In the genomic region with DNA sequence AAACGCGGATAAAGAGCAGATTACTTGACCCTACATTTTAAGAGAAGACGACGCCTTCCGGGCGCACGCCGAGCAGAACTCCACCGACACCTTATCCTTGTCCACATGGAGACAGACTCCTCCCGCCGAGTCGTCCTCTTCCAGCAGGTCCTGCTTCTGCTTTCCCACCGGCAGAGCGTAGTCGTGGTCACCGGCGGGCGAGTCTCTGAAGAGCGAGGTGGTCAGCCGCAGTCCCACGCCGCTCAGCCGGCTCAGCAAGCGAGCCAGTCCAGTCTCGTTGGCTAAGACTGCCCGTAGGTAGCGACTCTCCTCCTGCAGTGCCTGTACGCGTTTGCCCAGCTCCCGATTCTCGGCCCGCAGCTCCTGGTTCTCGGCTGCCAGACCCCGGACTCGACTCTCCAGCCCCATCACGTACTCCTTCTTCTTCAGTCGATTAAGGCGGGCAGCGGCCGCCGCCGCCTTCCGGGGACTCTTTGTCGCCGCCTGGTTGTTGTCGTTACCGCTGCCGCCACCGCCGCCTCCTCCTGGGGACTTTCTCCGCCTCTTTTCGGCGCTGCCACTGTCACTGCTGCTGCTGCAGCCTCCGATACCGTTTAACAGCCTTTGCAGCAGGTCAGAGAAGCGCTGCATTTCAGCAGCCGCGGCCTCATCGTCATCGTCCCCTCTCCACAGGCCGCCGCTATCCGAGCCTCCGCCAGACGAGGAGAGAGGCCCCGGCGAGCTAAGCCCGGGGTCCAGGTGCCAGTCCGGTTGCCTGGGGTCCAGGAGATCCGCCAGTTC, we compare ENCODE assay signal across 8 cellular contexts. TPM values are rescaled to one million over a fixed set of nuclear protein-coding genes. Genes with fewer than 3 reads are reported as not detected.
DNase-seq lines count a peak whose midpoint lies in the region; ATAC-seq and TF ChIP-seq lines count a peak whose summit lies in the region.

No MANE protein-coding gene starts in this region.

- H3K27ac ChIP-seq in RWPE1 (peak overlapping the region; percentile 93), thoracic aorta (peak overlapping the region; percentile 94 to 99)

- H3K36me3 Mint-ChIP-seq in IgD-negative memory B cell, result peaks cover 2% of the 10 kb centered on the region

- no peaks in the 10 kb centered on the region for H3K9me3 ChIP-seq in thoracic aorta

- H3K4me3 Mint-ChIP-seq in IgD-negative memory B cell, result peak overlapping the region; percentile 93 to 100 (median 99)

- no peaks in the 10 kb centered on the region for H3K9me3 Mint-ChIP-seq in IgD-negative memory B cell

- peak; percentile 64 for ATAC-seq in GM21619 (IDR thresholded peaks at IDR 0.05; ENCODE audit: unreplicated experiment)
- peak; percentile 67 for ATAC-seq in thoracic aorta (ENCODE audit: insufficient number of reproducible peaks, low FRiP score, low read depth)

- H3K27me3 ChIP-seq in thoracic aorta (replicated peaks; ENCODE audit: insufficient read depth), result no peaks in the 10 kb centered on the region

- no peaks in the 10 kb centered on the region for H3K27me3 Mint-ChIP-seq in IgD-negative memory B cell

- H3K4me1 ChIP-seq in thoracic aorta (ENCODE audit: control insufficient read depth in 1 of 2, low read depth in 2 of 2), result peaks cover 27 to 39% of the 10 kb centered on the region in 2 donors

- DNase-seq in EL (peak; percentile 68), RWPE1 (ENCODE audit: low spot score) (peak; percentile 38), germinal center (ENCODE audit: low spot score) (peak; percentile 85), occipital lobe (lab: John Stamatoyannopoulos, UW) (peak; percentile 78), thoracic aorta (ENCODE audit: low spot score) (peak; percentile 37)
- peak; percentile 83 for DNase-seq in activated gamma-delta T cell treated with anti-CD3 and anti-CD28 coated beads, Interleukin-2, amount 50 U/mL, for 16 hours (ENCODE audit: low read depth)

- POLR2A ChIA-PET in RWPE1 (lab: Yijun Ruan, JAX; ENCODE audit: low non-redundant PET), result interaction anchor here (0.7 kb wide), 1 partner anchor 17 kb away, joined by 3 read pairs; no protein-coding TSS in a partner anchor

- peaks cover 25 to 39% (median 36%) of the 10 kb centered on the region in 3 donors for H3K4me1 Mint-ChIP-seq in IgD-negative memory B cell

- CTCF ChIA-PET in RWPE1 (lab: Yijun Ruan, JAX), result interaction anchor here (0.6 to 1.4 kb wide), 5 partner anchors 9 to 1840 kb away, joined by 3 to 6 read pairs (median 4); a partner anchor contains a TSS

- TF ChIP-seq CTCF in RWPE1 (conservative IDR thresholded peaks at IDR 0.05; ENCODE audit: low read depth) (peak; percentile 60), thoracic aorta (IDR thresholded peaks at IDR 0.05) (peak; percentile 49)

- H3K4me3 ChIP-seq in thoracic aorta, result peak overlapping the region; percentile 89

- H3K36me3 ChIP-seq in thoracic aorta, result no peaks in the 10 kb centered on the region

- H3K27ac Mint-ChIP-seq in IgD-negative memory B cell, result peak overlapping the region; percentile 96 to 99 (median 98)

RNA-seq across cellular contexts. Expression of a gene that starts 1.0 kb away (rescaled TPM):
- 16.0 TPM for polyA plus RNA-seq in IgD-negative memory B cell
- total RNA-seq in occipital lobe (117 TPM), thoracic aorta (10 to 100 TPM; 74.9 to 88.3 TPM)

RNA-seq across cellular contexts. Expression of a gene that starts 16.2 kb away (rescaled TPM):
- polyA plus RNA-seq in IgD-negative memory B cell, result 59.1 TPM
- total RNA-seq in occipital lobe (22.6 TPM), thoracic aorta (10 to 100 TPM; 11.0 to 25.4 TPM)

RNA-seq across cellular contexts. Expression of a gene that starts 22.0 kb away (rescaled TPM):
- polyA plus RNA-seq in IgD-negative memory B cell, result not detected
- total RNA-seq in occipital lobe (0.47 TPM), thoracic aorta (1 to 10 TPM in 1 of 2 donors, under 1 TPM in 1; 0.81 to 2.3 TPM)

RNA-seq across cellular contexts. Expression of a gene that starts 35.6 kb away (rescaled TPM):
- 34.4 TPM for polyA plus RNA-seq in IgD-negative memory B cell
- total RNA-seq in occipital lobe, result 45.1 TPM
- total RNA-seq in thoracic aorta, result 10 to 100 TPM; 36.8 to 51.7 TPM

RNA-seq across cellular contexts. Expression of a gene that starts 36.8 kb away (rescaled TPM):
- polyA plus RNA-seq in IgD-negative memory B cell, result 2.0 TPM
- total RNA-seq in occipital lobe (353 TPM), thoracic aorta (10 to 100 TPM in 1 of 2 donors, 1 to 10 TPM in 1; 3.8 to 16.4 TPM)

Comparison
In these comparisons a context has a peak if more than half of its experiments do, and no peak if none do; other contexts are left out.
1. Peak in every context shown above with its lines: DNase-seq, ATAC-seq, H3K4me3 ChIP-seq and H3K27ac ChIP-seq.